13 cellular contexts compared by ENCODE assay signal in the genomic region with DNA sequence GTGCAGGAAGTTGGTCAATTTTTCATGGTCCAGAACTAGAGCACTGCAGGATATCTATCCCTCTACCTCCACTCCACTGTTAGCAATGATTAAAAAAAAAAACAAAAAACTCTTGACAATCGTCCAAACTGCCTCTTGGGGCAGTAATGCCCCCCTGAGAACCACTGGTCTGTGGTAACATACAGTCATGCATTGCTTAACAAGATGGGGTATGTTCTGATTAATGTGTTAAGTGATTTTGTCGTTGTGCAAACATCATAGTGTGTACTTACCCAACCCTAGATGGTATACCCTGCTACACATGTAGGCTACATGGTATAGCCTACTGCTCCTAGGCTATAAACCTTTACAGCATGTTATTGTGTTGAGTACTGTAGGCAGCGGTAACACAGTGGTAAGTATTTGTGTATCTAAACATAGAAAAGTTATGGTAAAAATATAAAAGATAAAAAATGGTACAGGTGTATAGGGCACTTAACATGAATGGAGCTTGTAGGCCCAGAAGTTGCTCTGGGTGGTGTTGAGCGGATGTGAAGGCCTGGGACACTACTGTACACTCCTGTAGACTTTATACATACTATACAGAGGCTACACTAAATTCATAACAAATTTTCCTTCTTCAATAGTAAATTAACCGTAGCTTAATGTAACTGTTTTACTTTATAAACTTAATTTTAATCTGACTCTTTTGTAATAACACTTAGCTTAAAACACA. TPM values are rescaled to one million over a fixed set of nuclear protein-coding genes. Genes with fewer than 3 reads are reported as not detected.
DNase-seq lines count a peak whose midpoint lies in the region; ATAC-seq, FAIRE-seq and TF ChIP-seq lines count a peak whose summit lies in the region.
"Had no signal": no experiment of that assay in that cellular context is flagged by ENCODE, and none has a peak within 500 bp of the region (broad histone marks: within the 10 kb centered on the region; RNA-seq: fewer than 3 reads in every experiment).

No MANE protein-coding gene starts in this region.

- no TSS peak for BruUV-seq in HepG2 (replicated peaks; lab: Mats Ljungman, UMichigan)

- no peak for TF ChIP-seq RAD21 in HepG2 (CRISPR knock-in tag; IDR thresholded peaks at IDR 0.05)

- peak; percentile 63 for ATAC-seq in HepG2
- ATAC-seq in right lobe of liver: no peak
- ATAC-seq: activated T-helper 17 cell treated with anti-CD3 and anti-CD28 coated beads, Interleukin-2, amount 50 U/mL, for 72 hours had no signal

- no peak overlapping the region for H3K27ac Mint-ChIP-seq in CD8-positive, alpha-beta memory T cell
- H3K27ac Mint-ChIP-seq: activated T-helper 17 cell treated with anti-CD3 and anti-CD28 coated beads, Interleukin-2, amount 50 U/mL, for 72 hours; CD4-positive, CD25-positive, alpha-beta regulatory T cell had no signal

- FAIRE-seq in HepG2 (lab: Jason Lieb, UNC): peak; percentile 39

- H3K79me2 ChIP-seq in HepG2 (ENCODE audit: insufficient read depth, low read length) (no peaks in the 10 kb centered on the region), fibroblast of lung (ENCODE audit: control insufficient read depth, insufficient read depth, low read length) (no peaks in the 10 kb centered on the region)

- TF ChIP-seq POLR2A in HepG2 (IDR thresholded peaks at IDR 0.05; ENCODE audit: insufficient read depth in 1 of 2, low read depth in 2 of 2, low read length in 2 of 2): no peak
- no peak for TF ChIP-seq POLR2A in right lobe of liver (IDR thresholded peaks at IDR 0.05)

- no peak overlapping the region for H3K4me2 ChIP-seq in HepG2 (ENCODE audit: low read depth, low read length)
- H3K4me2 ChIP-seq in fibroblast of lung (ENCODE audit: extremely low read depth, insufficient read depth, low read length): no peak overlapping the region

- H3K27me3 Mint-ChIP-seq in CD8-positive, alpha-beta memory T cell: no peaks in the 10 kb centered on the region

- no peak overlapping the region for H3K27ac ChIP-seq in HepG2 (ENCODE audit: extremely low read length, insufficient read depth, low read length)
- no peak overlapping the region for H3K27ac ChIP-seq in right lobe of liver
- no peak overlapping the region for H3K27ac ChIP-seq in fibroblast of lung (ENCODE audit: insufficient read depth, low read length)
- no peak overlapping the region for H3K27ac ChIP-seq in CD8-positive, alpha-beta memory T cell (ENCODE audit: low read depth, low read length)
- H3K27ac ChIP-seq: stomach had no signal

- POLR2A ChIA-PET in HepG2 (lab: Yijun Ruan, JAX): no interaction called here
- POLR2A ChIA-PET in CD8-positive, alpha-beta memory T cell (lab: Charles Lee): no interaction called here

- peaks cover 4 to 10% (median 4%) of the 10 kb centered on the region in 3 donors for H3K36me3 Mint-ChIP-seq in CD8-positive, alpha-beta memory T cell

- H3K36me3 ChIP-seq in HepG2 (replicated peaks in 1 of 2; ENCODE audit: control insufficient read depth in 1 of 2, insufficient read depth in 2 of 2, low read length in 2 of 2) (no peaks in the 10 kb centered on the region; a peak in 2 of 5 replicates), right lobe of liver (peaks cover 0 to 2% (median 0%) of the 10 kb centered on the region in 4 donors), fibroblast of lung (ENCODE audit: control insufficient read depth, insufficient read depth, low read length) (no peaks in the 10 kb centered on the region)
- no peaks in the 10 kb centered on the region for H3K36me3 ChIP-seq in CD8-positive, alpha-beta memory T cell (ENCODE audit: insufficient read depth, low read length)

- H3K4me3 ChIP-seq in HepG2 (replicated peaks in 1 of 3; ENCODE audit: insufficient read depth in 1 of 3, low read depth in 2 of 3, low read length in 3 of 3) (no peak overlapping the region), right lobe of liver (no peak overlapping the region), fibroblast of lung (replicated peaks in 1 of 4; ENCODE audit: control extremely low read depth in 1 of 4, insufficient read depth in 1 of 4, low read depth in 3 of 4, low read length in 4 of 4) (no peak overlapping the region)
- H3K4me3 ChIP-seq in CD8-positive, alpha-beta memory T cell (ENCODE audit: low read length): no peak overlapping the region
- H3K4me3 ChIP-seq: stomach had no signal

- DNase-seq in HepG2 (ENCODE audit: low spot score): peak; percentile 20
- DNase-seq in right lobe of liver: no peak
- DNase-seq in OCI-M1 (lab: John Stamatoyannopoulos, UW): peak; percentile 78
- DNase-seq in fibroblast of lung (ENCODE audit: low read depth in 2 of 2): peak; percentile 13 to 15
- DNase-seq in GM20000 (ENCODE audit: low spot score): no peak
- no peak for DNase-seq in CD1c-positive myeloid dendritic cell (ENCODE audit: extremely low spot score)
- DNase-seq in stimulated activated CD4-positive, alpha-beta T cell treated with anti-CD3 and anti-CD28 coated beads, Interleukin-15, amount 100 ng/mL, for 24 hours: no peak
- DNase-seq in CD8-positive, alpha-beta memory T cell: no peak
- DNase-seq: CD4-positive, CD25-positive, alpha-beta regulatory T cell; effector CD4-positive, alpha-beta T cell; stomach had no signal

- H3K4me3 Mint-ChIP-seq in CD8-positive, alpha-beta memory T cell: no peak overlapping the region
- H3K4me3 Mint-ChIP-seq: activated T-helper 17 cell treated with anti-CD3 and anti-CD28 coated beads, Interleukin-2, amount 50 U/mL, for 72 hours; CD4-positive, CD25-positive, alpha-beta regulatory T cell had no signal

- TF ChIP-seq CTCF in HepG2 (CRISPR knock-in tag; IDR thresholded peaks at IDR 0.05) (no peak), right lobe of liver (IDR thresholded peaks at IDR 0.05) (no peak), fibroblast of lung (conservative IDR thresholded peaks at IDR 0.05 in 1 of 2, IDR thresholded peaks at IDR 0.05 in 1 of 2; ENCODE audit: low read depth in 1 of 2, low read length in 2 of 2) (no peak), GM20000 (IDR thresholded peaks at IDR 0.05; ENCODE audit: extremely low read depth, missing control alignments) (no peak)

- WGBS in HepG2 (ENCODE audit: low lambda C conversion rate): 37% methylated on average over 5 of the region's 5 CpGs
- 63% methylated on average over 5 of the region's 5 CpGs for WGBS in right lobe of liver (ENCODE audit: insufficient coverage, low coverage, low lambda C conversion rate, missing lambda C conversion rate)

- H2AFZ ChIP-seq in HepG2 (ENCODE audit: low read length): no peak overlapping the region
- no peak overlapping the region for H2AFZ ChIP-seq in fibroblast of lung (ENCODE audit: low read length)

- CTCF ChIA-PET in HepG2 (lab: Yijun Ruan, JAX; ENCODE audit: low intra/inter-chr PET ratio, low total read pairs): no interaction called here
- CTCF ChIA-PET in CD8-positive, alpha-beta memory T cell (lab: Charles Lee): no interaction called here

- H4K20me1 ChIP-seq in HepG2 (ENCODE audit: insufficient read depth, low read length) (no peaks in the 10 kb centered on the region), fibroblast of lung (ENCODE audit: control insufficient read depth, extremely low read depth, insufficient read depth, low read length) (no peaks in the 10 kb centered on the region)

- H3K4me1 ChIP-seq in HepG2 (ENCODE audit: insufficient read depth, low read length): no peaks in the 10 kb centered on the region
- H3K4me1 ChIP-seq in right lobe of liver: no peaks in the 10 kb centered on the region
- no peaks in the 10 kb centered on the region for H3K4me1 ChIP-seq in fibroblast of lung (ENCODE audit: control insufficient read depth, extremely low read depth, insufficient read depth, low read length)
- H3K4me1 ChIP-seq in CD8-positive, alpha-beta memory T cell (ENCODE audit: insufficient read depth, low read length): no peaks in the 10 kb centered on the region
- H3K4me1 ChIP-seq: stomach had no signal

- H3K27me3 ChIP-seq in HepG2 (ENCODE audit: control insufficient read depth in 1 of 2, insufficient read depth in 2 of 2, low read length in 2 of 2): no peaks in the 10 kb centered on the region
- no peaks in the 10 kb centered on the region for H3K27me3 ChIP-seq in right lobe of liver
- no peaks in the 10 kb centered on the region for H3K27me3 ChIP-seq in fibroblast of lung (ENCODE audit: control insufficient read depth, insufficient read depth, low read length)
- H3K27me3 ChIP-seq in CD8-positive, alpha-beta memory T cell (ENCODE audit: insufficient read depth, low read length, poor library complexity, severe bottlenecking): no peaks in the 10 kb centered on the region
- H3K27me3 ChIP-seq: stomach had no signal

- TF ChIP-seq EP300 in HepG2 (IDR thresholded peaks at IDR 0.05; ENCODE audit: low read depth in 2 of 2, low read length in 2 of 2): no peak
- no peak for TF ChIP-seq EP300 in HepG2 (CRISPR knock-in tag; IDR thresholded peaks at IDR 0.05; ENCODE audit: borderline replicate concordance)

- H3K9ac ChIP-seq in HepG2 (ENCODE audit: insufficient read depth, low read depth, low read length) (no peak overlapping the region), fibroblast of lung (ENCODE audit: insufficient read depth, low read length) (no peak overlapping the region)

- peaks cover 0 to 2% (median 0%) of the 10 kb centered on the region in 5 donors for H3K9me3 Mint-ChIP-seq in CD8-positive, alpha-beta memory T cell
- H3K9me3 Mint-ChIP-seq: activated T-helper 17 cell treated with anti-CD3 and anti-CD28 coated beads, Interleukin-2, amount 50 U/mL, for 72 hours; CD4-positive, CD25-positive, alpha-beta regulatory T cell had no signal

- H3K4me1 Mint-ChIP-seq in CD8-positive, alpha-beta memory T cell: no peaks in the 10 kb centered on the region
- H3K4me1 Mint-ChIP-seq: activated T-helper 17 cell treated with anti-CD3 and anti-CD28 coated beads, Interleukin-2, amount 50 U/mL, for 72 hours; CD4-positive, CD25-positive, alpha-beta regulatory T cell had no signal

- H3K9me3 ChIP-seq in HepG2 (ENCODE audit: low read length) (no peaks in the 10 kb centered on the region), right lobe of liver (no peaks in the 10 kb centered on the region), fibroblast of lung (ENCODE audit: control insufficient read depth, insufficient read depth, low read depth, low read length) (no peaks in the 10 kb centered on the region)
- no peaks in the 10 kb centered on the region for H3K9me3 ChIP-seq in CD8-positive, alpha-beta memory T cell (ENCODE audit: low read length)
- H3K9me3 ChIP-seq: stomach had no signal

- in situ Hi-C loops in HepG2 (cut with HindIII; ENCODE audit: extremely low pct_ligation_motif_present, low pct_unique_long_range_greater_than_20kb): no loop called here

- intact Hi-C loops in HepG2 (cut with micrococcal nuclease; ENCODE audit: unreplicated experiment): no loop called here
- intact Hi-C loops in right lobe of liver (cut with DNase I): no loop called here

RNA-seq across cellular contexts. Expression of gene ART3, which starts 34.1 kb away (rescaled TPM):
- not detected in 2 replicates for total RNA-seq in HepG2 (2016; rRNA removed; fragmentation: Illumina TruSeq; extraction: Trizol)
- total RNA-seq in HepG2 (2016; cell fraction: cytosol; rRNA removed; fragmentation: Illumina TruSeq; extraction: Trizol; ENCODE audit: low read depth): not detected in 2 replicates
- not detected in 2 replicates for total RNA-seq in HepG2 (2016; cell fraction: insoluble cytoplasmic fraction; rRNA removed; fragmentation: Illumina TruSeq; extraction: Trizol)
- total RNA-seq in HepG2 (2016; cell fraction: membrane; rRNA removed; fragmentation: Illumina TruSeq; extraction: Trizol): not detected in 2 replicates
- total RNA-seq in HepG2 (2016; cell fraction: nucleus; rRNA removed; fragmentation: Illumina TruSeq; extraction: Trizol): not detected in 2 replicates
- not detected in 2 replicates for polyA plus RNA-seq in HepG2 (2011; rRNA removed)
- not detected in 2 replicates for polyA plus RNA-seq in HepG2 (2011; cell fraction: cytosol; rRNA removed)
- not detected in 2 replicates for polyA plus RNA-seq in HepG2 (2011; cell fraction: nucleus; rRNA removed)
- not detected in 2 replicates for polyA plus RNA-seq in HepG2 (2012)
- not detected in 2 replicates for polyA plus RNA-seq in HepG2 (2016; cell fraction: cytosol; fragmentation: Illumina TruSeq; extraction: Trizol; ENCODE audit: low read depth)
- polyA plus RNA-seq in HepG2 (2016; cell fraction: insoluble cytoplasmic fraction; fragmentation: Illumina TruSeq; extraction: Trizol; ENCODE audit: low read depth): not detected in 2 replicates
- polyA plus RNA-seq in HepG2 (2016; cell fraction: membrane; fragmentation: Illumina TruSeq; extraction: Trizol; ENCODE audit: low read depth): not detected in 2 replicates
- polyA plus RNA-seq in HepG2 (2016; cell fraction: nucleus; fragmentation: Illumina TruSeq; extraction: Trizol; ENCODE audit: insufficient read depth, low read depth): not detected in 2 replicates
- polyA minus RNA-seq in HepG2 (2011; rRNA and poly(A)+ RNA removed; ENCODE audit: low replicate concordance): not detected in 2 replicates
- polyA minus RNA-seq in HepG2 (2011; cell fraction: cytosol; rRNA and poly(A)+ RNA removed): not detected in 2 replicates
- polyA minus RNA-seq in HepG2 (2011; cell fraction: nucleus; rRNA and poly(A)+ RNA removed): not detected in 2 replicates
- total RNA-seq in right lobe of liver: not detected
- total RNA-seq in fibroblast of lung: not detected in 2 replicates
- 0.27 TPM in 1 of 2 replicates, not detected in the other for polyA plus RNA-seq in fibroblast of lung
- not detected in 2 replicates for polyA plus RNA-seq in fibroblast of lung (2012)
- not detected in 2 replicates for polyA minus RNA-seq in fibroblast of lung (ENCODE audit: low replicate concordance)
- total RNA-seq in CD8-positive, alpha-beta memory T cell: not detected
- polyA plus RNA-seq in CD8-positive, alpha-beta memory T cell: not detected
- total RNA-seq: CD4-positive, CD25-positive, alpha-beta regulatory T cell; kidney epithelial cell had no signal
- polyA plus RNA-seq: CD4-positive, CD25-positive, alpha-beta regulatory T cell had no signal

RNA-seq across cellular contexts. Expression of gene NUP54, which starts 39.6 kb away (rescaled TPM):
- total RNA-seq in HepG2 (2016; rRNA removed; fragmentation: Illumina TruSeq; extraction: Trizol): 69.3 and 90.0 TPM in 2 replicates
- 120 and 132 TPM in 2 replicates for total RNA-seq in HepG2 (2016; cell fraction: cytosol; rRNA removed; fragmentation: Illumina TruSeq; extraction: Trizol; ENCODE audit: low read depth)
- total RNA-seq in HepG2 (2016; cell fraction: insoluble cytoplasmic fraction; rRNA removed; fragmentation: Illumina TruSeq; extraction: Trizol): 67.1 and 86.7 TPM in 2 replicates
- 51.2 and 67.2 TPM in 2 replicates for total RNA-seq in HepG2 (2016; cell fraction: membrane; rRNA removed; fragmentation: Illumina TruSeq; extraction: Trizol)
- total RNA-seq in HepG2 (2016; cell fraction: nucleus; rRNA removed; fragmentation: Illumina TruSeq; extraction: Trizol): 49.9 and 54.3 TPM in 2 replicates
- 22.9 and 36.1 TPM in 2 replicates for polyA plus RNA-seq in HepG2 (2011; rRNA removed)
- 14.6 and 21.0 TPM in 2 replicates for polyA plus RNA-seq in HepG2 (2011; cell fraction: cytosol; rRNA removed)
- 12.2 and 15.9 TPM in 2 replicates for polyA plus RNA-seq in HepG2 (2011; cell fraction: nucleus; rRNA removed)
- polyA plus RNA-seq in HepG2 (2012): 20.9 and 27.3 TPM in 2 replicates
- 6.2 and 8.0 TPM in 2 replicates for polyA plus RNA-seq in HepG2 (2016; cell fraction: cytosol; fragmentation: Illumina TruSeq; extraction: Trizol; ENCODE audit: low read depth)
- 58.3 and 59.3 TPM in 2 replicates for polyA plus RNA-seq in HepG2 (2016; cell fraction: insoluble cytoplasmic fraction; fragmentation: Illumina TruSeq; extraction: Trizol; ENCODE audit: low read depth)
- polyA plus RNA-seq in HepG2 (2016; cell fraction: membrane; fragmentation: Illumina TruSeq; extraction: Trizol; ENCODE audit: low read depth): 14.5 and 14.7 TPM in 2 replicates
- 60.9 and 62.3 TPM in 2 replicates for polyA plus RNA-seq in HepG2 (2016; cell fraction: nucleus; fragmentation: Illumina TruSeq; extraction: Trizol; ENCODE audit: insufficient read depth, low read depth)
- polyA minus RNA-seq in HepG2 (2011; rRNA and poly(A)+ RNA removed; ENCODE audit: low replicate concordance): 31.7 and 31.8 TPM in 2 replicates
- polyA minus RNA-seq in HepG2 (2011; cell fraction: cytosol; rRNA and poly(A)+ RNA removed): 35.0 and 35.8 TPM in 2 replicates
- 48.5 and 64.5 TPM in 2 replicates for polyA minus RNA-seq in HepG2 (2011; cell fraction: nucleus; rRNA and poly(A)+ RNA removed)
- total RNA-seq in right lobe of liver: 10 to 100 TPM; 13.3 to 18.9 (median 14.4) TPM
- total RNA-seq in fibroblast of lung: 55.5 and 70.6 TPM in 2 replicates
- polyA plus RNA-seq in fibroblast of lung: 48.3 and 49.3 TPM in 2 replicates
- 24.7 and 25.3 TPM in 2 replicates for polyA plus RNA-seq in fibroblast of lung (2012)
- 1.1 and 9.5 TPM in 2 replicates for polyA minus RNA-seq in fibroblast of lung (ENCODE audit: low replicate concordance)
- total RNA-seq in CD8-positive, alpha-beta memory T cell: 10 to 100 TPM; 56.6 to 63.3 TPM
- polyA plus RNA-seq in CD8-positive, alpha-beta memory T cell: 41.8 TPM

Comparison
In these comparisons a context has a peak if more than half of its experiments do, and no peak if none do; other contexts are left out.
1. DNase-seq: peak in HepG2 (single experiment), OCI-M1 (single experiment) and fibroblast of lung (2 of 2); none in right lobe of liver (0 of 3), GM20000 (single experiment), CD1c-positive myeloid dendritic cell (single experiment), stimulated activated CD4-positive, alpha-beta T cell treated with anti-CD3 and anti-CD28 coated beads, Interleukin-15, amount 100 ng/mL, for 24 hours (single experiment) and CD8-positive, alpha-beta memory T cell (0 of 5).